In the genomic region with DNA sequence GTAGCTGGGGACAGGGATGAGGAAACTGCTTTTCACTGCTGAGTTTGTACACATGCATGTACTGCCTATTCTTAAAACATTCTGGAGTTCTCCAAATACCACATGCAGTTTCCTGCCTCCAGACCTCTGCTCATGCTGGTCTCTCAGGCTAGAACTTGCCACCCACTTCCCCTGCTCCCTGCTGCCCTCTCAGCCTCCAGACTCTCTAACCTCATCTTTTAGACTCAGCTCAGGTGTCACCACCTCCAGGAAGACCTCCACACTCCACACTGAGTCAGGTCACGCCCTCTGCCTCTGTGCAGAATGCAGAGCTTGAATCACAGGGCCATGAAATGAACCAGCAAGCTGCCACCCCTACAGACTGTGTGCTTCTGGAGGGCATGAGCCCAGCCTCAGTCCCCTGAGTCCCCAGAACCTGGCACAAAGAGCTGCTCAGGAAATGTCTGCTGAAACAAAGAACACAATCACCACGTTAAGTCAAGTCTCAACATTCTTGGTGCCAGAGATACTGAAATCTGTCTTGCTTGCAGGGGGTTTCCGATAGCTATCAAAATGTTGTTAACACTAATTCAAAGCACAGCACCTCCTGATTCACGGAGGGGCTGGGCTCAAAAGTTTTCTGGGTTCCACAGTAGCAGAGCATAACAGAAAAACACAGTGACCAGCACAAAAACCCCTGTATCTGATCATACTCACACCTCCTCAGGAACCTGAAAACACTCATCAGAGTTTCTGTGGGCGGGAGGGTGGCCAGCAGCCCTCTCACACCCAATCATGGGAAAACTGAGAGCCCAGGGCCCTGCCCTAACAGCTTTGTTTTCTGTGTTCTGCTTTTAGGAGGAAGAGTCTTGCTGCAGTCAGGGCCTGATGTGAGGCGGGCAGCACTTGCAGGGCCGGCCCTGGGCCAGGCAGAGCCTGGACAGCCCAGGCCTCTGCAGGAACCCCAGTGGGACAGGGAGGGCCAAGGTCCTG, we compare ENCODE assay signal across 8 cellular contexts. TPM values are rescaled to one million over a fixed set of nuclear protein-coding genes. Genes with fewer than 3 reads are reported as not detected.
DNase-seq lines count a peak whose midpoint lies in the region; ATAC-seq, FAIRE-seq and TF ChIP-seq lines count a peak whose summit lies in the region.

No MANE protein-coding gene starts in this region.

- TF ChIP-seq CTCF in MM.1S (IDR thresholded peaks at IDR 0.05; ENCODE audit: low read length), result no peak
- TF ChIP-seq CTCF in right lobe of liver (IDR thresholded peaks at IDR 0.05), result no peak

- peak; percentile 55 for ATAC-seq in GM21737 (IDR thresholded peaks at IDR 0.05; ENCODE audit: unreplicated experiment)
- peak; percentile 66 to 69 for ATAC-seq in activated naive CD4-positive, alpha-beta T cell treated with anti-CD3 and anti-CD28 coated beads, Interleukin-2, amount 50 U/mL, for 72 hours
- peak; percentile 27 to 51 (median 40) for ATAC-seq in right lobe of liver

- 47% methylated on average over 6 of the region's 7 CpGs for WGBS in right lobe of liver (ENCODE audit: insufficient coverage, low coverage, low lambda C conversion rate, missing lambda C conversion rate)

- H3K4me1 ChIP-seq in MM.1S (ENCODE audit: low read length) (peaks cover 54% of the 10 kb centered on the region), right lobe of liver (peaks cover 0 to 51% (median 7%) of the 10 kb centered on the region in 4 donors)

- peak overlapping the region; percentile 22 for H3K4me3 ChIP-seq in MM.1S (ENCODE audit: low read length)
- no peak overlapping the region for H3K4me3 ChIP-seq in right lobe of liver

- peaks cover 74% of the 10 kb centered on the region for H3K79me2 ChIP-seq in MM.1S (ENCODE audit: low read length)

- H3F3A ChIP-seq in MM.1S (ENCODE audit: insufficient read depth, low read length), result peaks cover 28% of the 10 kb centered on the region

- H3K9me2 ChIP-seq in MM.1S (replicated peaks; ENCODE audit: insufficient read depth, low read length), result no peaks in the 10 kb centered on the region

- H4K20me1 ChIP-seq in MM.1S (ENCODE audit: insufficient read depth, low read length), result no peaks in the 10 kb centered on the region

- H2AFZ ChIP-seq in MM.1S (ENCODE audit: low read length), result peak overlapping the region; percentile 38; the same call in 1 of the 2 replicates

- H3K9ac ChIP-seq in MM.1S (ENCODE audit: low read length), result peak overlapping the region; percentile 62

- TF ChIP-seq POLR2A in GM12892 (IDR thresholded peaks at IDR 0.05; ENCODE audit: low read depth, low read length) (peak; percentile 76), right lobe of liver (IDR thresholded peaks at IDR 0.05) (peak; percentile 17)

- FAIRE-seq in GM12892 (lab: Jason Lieb, UNC), result peak; percentile 90

- H3K27ac ChIP-seq in MM.1S (ENCODE audit: low read length) (peak overlapping the region; percentile 89), right lobe of liver (peak overlapping the region; percentile 5 to 52 (median 40)), substantia nigra (ENCODE audit: low read depth, low read length, poor library complexity, severe bottlenecking) (peak overlapping the region; percentile 92)

- no peaks in the 10 kb centered on the region for H3K9me3 Mint-ChIP-seq in activated naive CD4-positive, alpha-beta T cell treated with anti-CD3 and anti-CD28 coated beads, Interleukin-2, amount 50 U/mL, for 72 hours

- peaks cover 0 to 12% of the 10 kb centered on the region in 2 donors for H3K36me3 Mint-ChIP-seq in activated naive CD4-positive, alpha-beta T cell treated with anti-CD3 and anti-CD28 coated beads, Interleukin-2, amount 50 U/mL, for 72 hours

- DNase-seq in GM12892 (ENCODE audit: insufficient read length) (no peak), MM.1S (peak; percentile 85), right lobe of liver (peak in 1 of 3 donors; percentile 54), substantia nigra (lab: John Stamatoyannopoulos, UW) (peak in 6 of 49 donors; percentile 31 to 58 (median 42)), inferior parietal cortex (ENCODE audit: extremely low spot score) (no peak), amniotic stem cell (lab: John Stamatoyannopoulos, UW) (no peak)
- DNase-seq in activated naive CD4-positive, alpha-beta T cell treated with anti-CD3 and anti-CD28 coated beads, Interleukin-2, amount 50 U/mL, for 72 hours (ENCODE audit: low spot score in 2 of 2), result peak; percentile 47 to 79

- H3K36me3 ChIP-seq in MM.1S (replicated peaks; ENCODE audit: insufficient read depth, low read length) (no peaks in the 10 kb centered on the region), right lobe of liver (no peaks in the 10 kb centered on the region)

- H3K27me3 ChIP-seq in MM.1S (replicated peaks; ENCODE audit: insufficient read depth, low read length) (no peaks in the 10 kb centered on the region), right lobe of liver (no peaks in the 10 kb centered on the region)

- H3K4me2 ChIP-seq in MM.1S (ENCODE audit: low read depth, low read length), result peak overlapping the region; percentile 71

- intact Hi-C loops in right lobe of liver (cut with DNase I), result no loop called here

- no peaks in the 10 kb centered on the region for H3K9me3 ChIP-seq in MM.1S (replicated peaks; ENCODE audit: insufficient read depth, low read length)
- H3K9me3 ChIP-seq in right lobe of liver, result no peaks in the 10 kb centered on the region

- peak overlapping the region; percentile 79 to 91 for H3K27ac Mint-ChIP-seq in activated naive CD4-positive, alpha-beta T cell treated with anti-CD3 and anti-CD28 coated beads, Interleukin-2, amount 50 U/mL, for 72 hours

RNA-seq across cellular contexts. Expression of gene FAM53B, which starts 21.1 kb away (rescaled TPM):
- polyA plus RNA-seq in GM12892 (2012; ENCODE audit: missing spikeins), result 6.0 TPM
- 10 to 100 TPM in 1 of 2 donors, 1 to 10 TPM in 1; 6.1 to 11.8 TPM for total RNA-seq in activated naive CD4-positive, alpha-beta T cell treated with anti-CD3 and anti-CD28 coated beads, Interleukin-2, amount 50 U/mL, for 72 hours
- 10 to 100 TPM in 1 of 6 experiments, 1 to 10 TPM in 5; 4.4 to 10.8 (median 4.8) TPM for total RNA-seq in right lobe of liver

Comparison
In these comparisons a context has a peak if more than half of its experiments do, and no peak if none do; other contexts are left out.
1. DNase-seq: peak in MM.1S (single experiment) and activated naive CD4-positive, alpha-beta T cell treated with anti-CD3 and anti-CD28 coated beads, Interleukin-2, amount 50 U/mL, for 72 hours (2 of 2); none in GM12892 (single experiment), inferior parietal cortex (single experiment) and amniotic stem cell (single experiment).
2. H3K27ac ChIP-seq: peak in every context shown above with its lines; median percentile 92 in substantia nigra; 89 in MM.1S; 40 in right lobe of liver.
3. Peak in every context shown above with its lines, with median percentiles within 50 percentile points of each other: ATAC-seq.